ENCODE assay signal across 11 cellular contexts in genomic region chr3:148698190-148698806, GRCh38. TPM values are rescaled to one million over a fixed set of nuclear protein-coding genes. Genes with fewer than 3 reads are reported as not detected.
DNase-seq lines count a peak whose midpoint lies in the region; ATAC-seq and TF ChIP-seq lines count a peak whose summit lies in the region.
"Had no signal": no experiment of that assay in that cellular context is flagged by ENCODE, and none has a peak within 500 bp of the region (broad histone marks: within the 10 kb centered on the region; RNA-seq: fewer than 3 reads in every experiment).

No MANE protein-coding gene starts in this region.

- peaks cover 6% of the 10 kb centered on the region for H3K4me1 ChIP-seq in mammary epithelial cell (ENCODE audit: insufficient read depth, low read length)
- no peaks in the 10 kb centered on the region for H3K4me1 ChIP-seq in iPS-18a (ENCODE audit: control insufficient read depth, low read depth, low read length)
- H3K4me1 ChIP-seq in sigmoid colon, result peaks cover 0 to 23% (median 8%) of the 10 kb centered on the region in 4 donors
- H3K4me1 ChIP-seq: Caco-2 had no signal

- DNase-seq in GM03348 (ENCODE audit: low spot score) (peak; percentile 14), mammary epithelial cell (no peak), sigmoid colon (no peak), NCI-H128 (lab: John Stamatoyannopoulos, UW; ENCODE audit: unreplicated experiment) (no peak), GOT3 (lab: John Stamatoyannopoulos, UW) (no peak)
- DNase-seq: Caco-2; stimulated activated CD4-positive, alpha-beta T cell treated with anti-CD3 and anti-CD28 coated beads, Interleukin-4, amount 100 ng/mL, for 1 hour had no signal

- in situ Hi-C loops in mammary epithelial cell (cut with MboI; ENCODE audit: low sequenced_read_pairs in 2 of 2), result no loop called here

- H4K20me1 ChIP-seq in mammary epithelial cell (ENCODE audit: insufficient read depth, low read length), result no peaks in the 10 kb centered on the region

- H3K27ac ChIP-seq in mammary epithelial cell (ENCODE audit: insufficient read depth, low read depth, low read length) (no peak overlapping the region), iPS-18a (ENCODE audit: low read length) (no peak overlapping the region), sigmoid colon (peak overlapping the region; percentile 57 to 85 (median 74))

- H3K27me3 ChIP-seq in mammary epithelial cell (ENCODE audit: insufficient read depth, low read length), result peaks cover 25% of the 10 kb centered on the region
- H3K27me3 ChIP-seq in iPS-18a (ENCODE audit: control insufficient read depth, insufficient read depth, low read length), result peaks cover 41% of the 10 kb centered on the region
- no peaks in the 10 kb centered on the region for H3K27me3 ChIP-seq in sigmoid colon

- H3K4me3 ChIP-seq in mammary epithelial cell (replicated peaks in 1 of 3; ENCODE audit: insufficient read depth in 1 of 3, low read depth in 2 of 3, low read length in 3 of 3), result no peak overlapping the region
- H3K4me3 ChIP-seq in iPS-18a (ENCODE audit: low read length), result peak overlapping the region; percentile 58
- H3K4me3 ChIP-seq in sigmoid colon, result peak overlapping the region; percentile 61 to 68 (median 66)

- no peaks in the 10 kb centered on the region for H3K79me2 ChIP-seq in mammary epithelial cell (ENCODE audit: insufficient read depth, low read length)

- no peaks in the 10 kb centered on the region for H3K9me3 ChIP-seq in mammary epithelial cell (replicated peaks; ENCODE audit: insufficient read depth, low read length)
- H3K9me3 ChIP-seq in iPS-18a (ENCODE audit: control insufficient read depth, low read depth, low read length), result no peaks in the 10 kb centered on the region
- H3K9me3 ChIP-seq in sigmoid colon, result no peaks in the 10 kb centered on the region
- H3K9me3 ChIP-seq: Caco-2 had no signal

- H3K9ac ChIP-seq in mammary epithelial cell (ENCODE audit: insufficient read depth, low read length), result no peak overlapping the region
- no peak overlapping the region for H3K9ac ChIP-seq in iPS-18a (ENCODE audit: low read length)

- H3K4me2 ChIP-seq in mammary epithelial cell (ENCODE audit: insufficient read depth, low read depth, low read length), result peak overlapping the region; percentile 65

- TF ChIP-seq POLR2A in sigmoid colon (IDR thresholded peaks at IDR 0.05), result no peak

- peak overlapping the region; percentile 37 for H2AFZ ChIP-seq in mammary epithelial cell (ENCODE audit: low read depth, low read length)

- intact Hi-C loops in mammary epithelial cell (cut with micrococcal nuclease) (no loop called here), sigmoid colon (cut with DNase I) (loop anchor here (5.0 kb wide), 1 partner anchor 91 kb away; no protein-coding TSS in a partner anchor)

- no TSS peak for BruUV-seq in mammary epithelial cell (replicated peaks; lab: Mats Ljungman, UMichigan)

- TF ChIP-seq EP300 in sigmoid colon (IDR thresholded peaks at IDR 0.05), result no peak

- ATAC-seq in HG03280 (IDR thresholded peaks at IDR 0.05; ENCODE audit: unreplicated experiment), result no peak
- ATAC-seq in GM18867 (IDR thresholded peaks at IDR 0.05; ENCODE audit: unreplicated experiment), result no peak
- ATAC-seq: activated naive CD4-positive, alpha-beta T cell treated with anti-CD3 and anti-CD28 coated beads, Interleukin-2, amount 50 U/mL, for 72 hours had no signal

- CTCF ChIA-PET in mammary epithelial cell (lab: Charles Lee; ENCODE audit: low non-redundant PET), result no interaction called here

- WGBS in mammary epithelial cell (ENCODE audit: low coverage, missing lambda C conversion rate), result 37% methylated on average over 15 of the region's 17 CpGs
- WGBS in sigmoid colon, 2 donors, result 49 to 55% methylated on average over 17 of the region's 17 CpGs

- dilution Hi-C loops in mammary epithelial cell (cut with HindIII; ENCODE audit: low sequenced_read_pairs), result no loop called here

- no peaks in the 10 kb centered on the region for H3K36me3 ChIP-seq in mammary epithelial cell (ENCODE audit: insufficient read depth, low read length)
- H3K36me3 ChIP-seq in iPS-18a (ENCODE audit: control insufficient read depth, low read depth, low read length), result no peaks in the 10 kb centered on the region
- H3K36me3 ChIP-seq in sigmoid colon, result no peaks in the 10 kb centered on the region

- TF ChIP-seq CTCF in mammary epithelial cell (conservative IDR thresholded peaks at IDR 0.05 in 1 of 2, IDR thresholded peaks at IDR 0.05 in 1 of 2; ENCODE audit: extremely low read depth in 1 of 2, insufficient read depth in 1 of 2, low read depth in 1 of 2, low read length in 2 of 2) (no peak), sigmoid colon (IDR thresholded peaks at IDR 0.05) (no peak)

RNA-seq across cellular contexts. Expression of gene AGTR1, which starts 0.6 kb away (rescaled TPM):
- under 1 TPM in 1 of 2 donors, not detected in 1; 0.17 TPM for total RNA-seq in mammary epithelial cell
- polyA plus RNA-seq in mammary epithelial cell, result not detected
- polyA minus RNA-seq in mammary epithelial cell, result not detected
- 10 to 100 TPM; 38.4 to 77.8 (median 51.6) TPM for total RNA-seq in sigmoid colon
- 1 to 10 TPM in 2 of 3 donors, not detected in 1; 1.2 to 2.0 TPM for polyA plus RNA-seq in sigmoid colon
- total RNA-seq: activated naive CD4-positive, alpha-beta T cell treated with anti-CD3 and anti-CD28 coated beads, Interleukin-2, amount 50 U/mL, for 72 hours; Caco-2 had no signal

Comparison
In these comparisons a context has a peak if more than half of its experiments do, and no peak if none do; other contexts are left out.
1. H3K27ac ChIP-seq: peak in sigmoid colon (4 of 4); none in mammary epithelial cell (single experiment) and iPS-18a (single experiment).
2. H3K4me3 ChIP-seq: peak in iPS-18a (single experiment) and sigmoid colon (4 of 4); none in mammary epithelial cell (0 of 3).
3. RNA of gene AGTR1, which starts 0.6 kb away (total RNA-seq): 38.4 to 77.8 TPM in sigmoid colon; 0.17 TPM in mammary epithelial cell; every median in the first group is over 10 times any median in the second.